In the genomic region with DNA sequence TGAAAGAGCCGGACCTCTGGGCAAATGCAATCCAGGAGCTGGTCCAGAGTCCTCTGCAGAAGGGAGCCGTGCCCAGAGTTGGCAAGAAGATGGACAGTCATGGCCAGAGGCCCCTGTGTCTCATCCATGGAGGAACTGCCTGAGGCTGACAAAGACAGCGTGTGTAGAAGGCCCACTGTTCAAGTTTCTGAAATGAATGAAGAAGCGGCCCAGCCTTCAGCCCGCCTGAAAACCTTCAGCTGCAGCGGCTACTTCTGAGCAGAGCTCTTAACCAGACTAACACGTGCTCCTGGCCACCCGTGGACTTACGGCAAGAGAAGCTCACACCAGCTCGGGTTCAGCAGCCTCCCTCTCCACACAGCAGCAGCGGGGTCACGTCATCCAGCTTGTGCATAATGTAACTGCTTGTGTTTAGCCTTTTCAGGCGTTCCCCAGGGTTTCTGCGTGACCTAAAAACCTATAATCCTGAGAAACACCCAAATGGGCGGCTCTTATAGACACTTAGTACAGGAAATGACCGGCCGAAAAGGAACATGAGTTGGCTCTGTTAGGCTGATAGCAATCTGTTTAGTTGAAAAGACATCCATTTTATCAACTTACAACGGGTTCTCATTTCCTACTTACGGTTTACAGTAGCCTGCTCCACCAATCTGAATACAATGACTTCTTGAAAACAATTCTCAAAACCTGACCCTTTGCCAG, we compare ENCODE assay signal across 8 cellular contexts. TPM values are rescaled to one million over a fixed set of nuclear protein-coding genes. Genes with fewer than 3 reads are reported as not detected.
DNase-seq lines count a peak whose midpoint lies in the region; ATAC-seq and FAIRE-seq lines count a peak whose summit lies in the region.

A gene with protein sequence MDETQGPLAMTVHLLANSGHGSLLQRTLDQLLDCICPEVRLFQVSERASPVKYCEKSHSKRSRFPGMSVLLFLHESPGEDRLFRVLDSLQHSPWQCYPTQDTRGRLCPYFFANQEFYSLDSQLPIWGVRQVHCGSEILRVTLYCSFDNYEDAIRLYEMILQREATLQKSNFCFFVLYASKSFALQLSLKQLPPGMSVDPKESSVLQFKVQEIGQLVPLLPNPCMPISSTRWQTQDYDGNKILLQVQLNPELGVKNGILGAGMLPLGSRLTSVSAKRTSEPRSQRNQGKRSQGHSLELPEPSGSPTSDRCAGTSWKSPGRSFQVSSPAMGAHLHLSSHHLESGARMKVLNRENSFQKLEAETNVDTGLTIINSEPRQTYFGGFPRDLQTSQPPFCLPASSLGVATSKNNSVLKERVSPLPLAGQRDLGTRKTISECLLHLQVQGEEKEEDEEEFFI (minus strand): TSS at position 467 of the 702 bp plus-strand sequence. CDS start 339 bp downstream, at position 128.

- ATAC-seq in HG03521 (IDR thresholded peaks at IDR 0.05; ENCODE audit: unreplicated experiment) (peak; percentile 42), GM21717 (IDR thresholded peaks at IDR 0.05; ENCODE audit: unreplicated experiment) (no peak)

- DNase-seq in CMK (ENCODE audit: low read depth) (peak; percentile 78), activated T-cell treated with anti-CD3 and anti-CD28 coated beads for 4 hours (peak; percentile 4), globus pallidus (ENCODE audit: low spot score) (peak; percentile 37), pons (ENCODE audit: low spot score) (peak; percentile 52), frontal cortex (ENCODE audit: low spot score in 2 of 2) (no peak), HK-2 (ENCODE audit: unreplicated experiment) (no peak)

- FAIRE-seq in frontal cortex (lab: Jason Lieb, UNC) = no peak

RNA-seq across cellular contexts. Expression of the gene that starts here (rescaled TPM):
- total RNA-seq in frontal cortex = 8.2 TPM

Comparison
In these comparisons a context has a peak if more than half of its experiments do, and no peak if none do; other contexts are left out.
1. DNase-seq: peak in CMK (single experiment), activated T-cell treated with anti-CD3 and anti-CD28 coated beads for 4 hours (single experiment), globus pallidus (single experiment) and pons (single experiment); none in frontal cortex (0 of 2) and HK-2 (single experiment).